11 cellular contexts compared by ENCODE assay signal in the genomic region with DNA sequence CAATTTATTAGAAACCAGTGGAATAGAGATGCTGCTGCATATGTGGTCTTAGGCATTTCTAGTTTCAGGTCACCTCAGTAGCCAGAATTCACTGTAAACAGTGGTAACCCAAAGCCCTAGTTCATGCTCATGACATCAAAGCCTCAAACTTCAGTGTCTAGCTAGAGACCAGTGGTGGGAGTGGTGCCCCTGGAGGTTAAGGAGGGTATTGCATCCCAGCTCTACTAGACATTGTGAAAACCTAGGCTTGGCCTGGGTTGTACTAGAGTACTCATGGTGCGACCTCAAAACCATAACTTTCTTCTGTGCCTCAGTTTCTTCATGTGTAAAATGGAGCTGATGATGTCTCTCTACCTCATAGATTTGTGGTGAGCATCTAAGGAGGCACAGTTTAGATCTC. TPM values are rescaled to one million over a fixed set of nuclear protein-coding genes. Genes with fewer than 3 reads are reported as not detected.
DNase-seq lines count a peak whose midpoint lies in the region; ATAC-seq, FAIRE-seq and TF ChIP-seq lines count a peak whose summit lies in the region.
"Had no signal": no experiment of that assay in that cellular context is flagged by ENCODE, and none has a peak within 500 bp of the region (broad histone marks: within the 10 kb centered on the region; RNA-seq: fewer than 3 reads in every experiment).

No MANE protein-coding gene starts in this region.

- H3K36me3 ChIP-seq in right lobe of liver (no peaks in the 10 kb centered on the region), HepG2 (replicated peaks in 1 of 2; ENCODE audit: control insufficient read depth in 1 of 2, insufficient read depth in 2 of 2, low read length in 2 of 2) (no peaks in the 10 kb centered on the region), transverse colon (no peaks in the 10 kb centered on the region)
- H3K36me3 ChIP-seq: pancreas had no signal

- TF ChIP-seq EP300 in HepG2 (IDR thresholded peaks at IDR 0.05; ENCODE audit: low read depth in 2 of 2, low read length in 2 of 2) = no peak
- no peak for TF ChIP-seq EP300 in HepG2 (CRISPR knock-in tag; IDR thresholded peaks at IDR 0.05; ENCODE audit: borderline replicate concordance)
- TF ChIP-seq EP300 in transverse colon (IDR thresholded peaks at IDR 0.05; ENCODE audit: low read depth) = no peak

- FAIRE-seq in HepG2 (lab: Jason Lieb, UNC) = no peak
- FAIRE-seq: pancreas had no signal

- TF ChIP-seq POLR2A in right lobe of liver (IDR thresholded peaks at IDR 0.05) (no peak), HepG2 (IDR thresholded peaks at IDR 0.05; ENCODE audit: insufficient read depth in 1 of 2, low read depth in 2 of 2, low read length in 2 of 2) (no peak), transverse colon (IDR thresholded peaks at IDR 0.05) (no peak)

- in situ Hi-C loops in HepG2 (cut with HindIII; ENCODE audit: extremely low pct_ligation_motif_present, low pct_unique_long_range_greater_than_20kb) (no loop called here), transverse colon (cut with MboI; ENCODE audit: low pct_ligation_motif_present in 1 of 4, low pct_unique_long_range_greater_than_20kb in 1 of 4, low sequenced_read_pairs in 3 of 4) (no loop called here)

- H3K4me2 ChIP-seq in HepG2 (ENCODE audit: low read depth, low read length) = no peak overlapping the region

- H3K27me3 ChIP-seq in right lobe of liver = no peaks in the 10 kb centered on the region
- H3K27me3 ChIP-seq in HepG2 (ENCODE audit: control insufficient read depth in 1 of 2, insufficient read depth in 2 of 2, low read length in 2 of 2) = peaks cover 6 to 30% of the 10 kb centered on the region in 2 experiments; a peak in 3 of 5 replicates
- no peaks in the 10 kb centered on the region for H3K27me3 ChIP-seq in transverse colon
- H3K27me3 ChIP-seq: pancreas had no signal

- H3K9ac ChIP-seq in HepG2 (ENCODE audit: insufficient read depth, low read depth, low read length) = no peak overlapping the region

- ATAC-seq in right lobe of liver (no peak), HepG2 (no peak), GM19467 (IDR thresholded peaks at IDR 0.05; ENCODE audit: unreplicated experiment) (no peak)
- ATAC-seq: pancreas; stimulated activated effector memory CD8-positive, alpha-beta T cell treated with anti-CD3 and anti-CD28 coated beads, Interleukin-12 subunit alpha, Interleukin-12 subunit beta, amount 100 ng/mL, for 72 hours had no signal

- H2AFZ ChIP-seq in HepG2 (ENCODE audit: low read length) = no peak overlapping the region

- H3K4me1 ChIP-seq in right lobe of liver (no peaks in the 10 kb centered on the region), HepG2 (ENCODE audit: insufficient read depth, low read length) (no peaks in the 10 kb centered on the region), transverse colon (peaks cover 33 to 49% (median 41%) of the 10 kb centered on the region in 4 donors)
- H3K4me1 ChIP-seq: pancreas had no signal

- TF ChIP-seq CTCF in right lobe of liver (IDR thresholded peaks at IDR 0.05) (peak; percentile 9 to 25 (median 14)), HepG2 (CRISPR knock-in tag; IDR thresholded peaks at IDR 0.05) (no peak), fibroblast of pulmonary artery (IDR thresholded peaks at IDR 0.05; ENCODE audit: low read length, missing control alignments) (peak; percentile 80), transverse colon (IDR thresholded peaks at IDR 0.05) (peak in 4 of 5 experiments; percentile 31 to 45 (median 34))

- POLR2A ChIA-PET in HepG2 (lab: Yijun Ruan, JAX) = no interaction called here

- no TSS peak for BruUV-seq in HepG2 (replicated peaks; lab: Mats Ljungman, UMichigan)

- H3K27ac ChIP-seq in right lobe of liver (no peak overlapping the region), HepG2 (ENCODE audit: extremely low read length, insufficient read depth, low read length) (no peak overlapping the region), transverse colon (peak overlapping the region; percentile 71 to 91 (median 82))
- H3K27ac ChIP-seq: pancreas had no signal

- TF ChIP-seq RAD21 in HepG2 (CRISPR knock-in tag; IDR thresholded peaks at IDR 0.05) = no peak

- H3K9me3 ChIP-seq in right lobe of liver (no peaks in the 10 kb centered on the region), HepG2 (ENCODE audit: low read length) (peaks cover 15% of the 10 kb centered on the region), transverse colon (no peaks in the 10 kb centered on the region)
- H3K9me3 ChIP-seq: pancreas had no signal

- DNase-seq in right lobe of liver (no peak), HepG2 (ENCODE audit: low spot score) (no peak), OCI-M1 (lab: John Stamatoyannopoulos, UW) (peak; percentile 37), fibroblast of pulmonary artery (ENCODE audit: low read depth) (peak; percentile 38), transverse colon (no peak), NCI-H2171 (lab: John Stamatoyannopoulos, UW) (no peak)
- DNase-seq in effector CD8-positive, alpha-beta T cell (lab: John Stamatoyannopoulos, UW) = no peak
- DNase-seq: GF-D8 had no signal

- intact Hi-C loops in right lobe of liver (cut with DNase I) (no loop called here), HepG2 (cut with micrococcal nuclease; ENCODE audit: unreplicated experiment) (no loop called here), transverse colon (cut with DNase I; ENCODE audit: low total_unique reads) (no loop called here)

- H3K4me3 ChIP-seq in right lobe of liver (no peak overlapping the region), HepG2 (replicated peaks in 1 of 3; ENCODE audit: insufficient read depth in 1 of 3, low read depth in 2 of 3, low read length in 3 of 3) (no peak overlapping the region), fibroblast of pulmonary artery (replicated peaks; ENCODE audit: low read depth, low read length) (no peak overlapping the region), transverse colon (no peak overlapping the region)
- H3K4me3 ChIP-seq: pancreas had no signal

- whole genome bisulfite sequencing in right lobe of liver (ENCODE audit: insufficient coverage, low coverage, low lambda C conversion rate, missing lambda C conversion rate) = no CpG with 5 or more reads among the region's 1 CpG
- 0% methylated on average over 1 of the region's 1 CpG for WGBS in HepG2 (ENCODE audit: low lambda C conversion rate)
- WGBS in transverse colon (ENCODE audit: low coverage in 1 of 2), 2 donors = 88% methylated on average over 1 of the region's 1 CpG; no CpG with 5 or more reads in 1 of the 2 donors

- no peaks in the 10 kb centered on the region for H4K20me1 ChIP-seq in HepG2 (ENCODE audit: insufficient read depth, low read length)

- CTCF ChIA-PET in HepG2 (lab: Yijun Ruan, JAX; ENCODE audit: low intra/inter-chr PET ratio, low total read pairs) = no interaction called here

- no peaks in the 10 kb centered on the region for H3K79me2 ChIP-seq in HepG2 (ENCODE audit: insufficient read depth, low read length)

TF ChIP-seq in HepG2, 621 proteins besides CTCF, POLR2A, EP300 and RAD21:
- TF ChIP-seq, protein P1, sequence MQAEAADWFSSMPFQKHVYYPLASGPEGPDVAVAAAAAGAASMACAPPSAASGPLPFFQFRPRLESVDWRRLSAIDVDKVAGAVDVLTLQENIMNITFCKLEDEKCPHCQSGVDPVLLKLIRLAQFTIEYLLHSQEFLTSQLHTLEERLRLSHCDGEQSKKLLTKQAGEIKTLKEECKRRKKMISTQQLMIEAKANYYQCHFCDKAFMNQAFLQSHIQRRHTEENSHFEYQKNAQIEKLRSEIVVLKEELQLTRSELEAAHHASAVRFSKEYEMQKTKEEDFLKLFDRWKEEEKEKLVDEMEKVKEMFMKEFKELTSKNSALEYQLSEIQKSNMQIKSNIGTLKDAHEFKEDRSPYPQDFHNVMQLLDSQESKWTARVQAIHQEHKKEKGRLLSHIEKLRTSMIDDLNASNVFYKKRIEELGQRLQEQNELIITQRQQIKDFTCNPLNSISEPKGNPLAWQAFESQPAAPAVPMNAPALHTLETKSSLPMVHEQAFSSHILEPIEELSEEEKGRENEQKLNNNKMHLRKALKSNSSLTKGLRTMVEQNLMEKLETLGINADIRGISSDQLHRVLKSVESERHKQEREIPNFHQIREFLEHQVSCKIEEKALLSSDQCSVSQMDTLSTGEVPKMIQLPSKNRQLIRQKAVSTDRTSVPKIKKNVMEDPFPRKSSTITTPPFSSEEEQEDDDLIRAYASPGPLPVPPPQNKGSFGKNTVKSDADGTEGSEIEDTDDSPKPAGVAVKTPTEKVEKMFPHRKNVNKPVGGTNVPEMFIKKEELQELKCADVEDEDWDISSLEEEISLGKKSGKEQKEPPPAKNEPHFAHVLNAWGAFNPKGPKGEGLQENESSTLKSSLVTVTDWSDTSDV (CRISPR knock-in tag; IDR thresholded peaks at IDR 0.05) = no peak
- no peak for TF ChIP-seq NR2F2 (IDR thresholded peaks at IDR 0.05; ENCODE audit: borderline replicate concordance, low read depth)

RNA-seq across cellular contexts. Expression of a gene that starts 18.8 kb away (rescaled TPM):
- total RNA-seq in right lobe of liver (10 to 100 TPM in 2 of 6 experiments, 1 to 10 TPM in 4; 1.5 to 17.0 (median 7.7) TPM), HepG2 (2016; rRNA removed; fragmentation: Illumina TruSeq; extraction: Trizol) (not detected in 2 replicates), transverse colon (10 to 100 TPM in 2 of 4 donors, 1 to 10 TPM in 2; 7.1 to 69.3 (median 16.1) TPM)
- not detected in 2 replicates for total RNA-seq in HepG2 (2016; cell fraction: cytosol; rRNA removed; fragmentation: Illumina TruSeq; extraction: Trizol; ENCODE audit: low read depth)
- total RNA-seq in HepG2 (2016; cell fraction: insoluble cytoplasmic fraction; rRNA removed; fragmentation: Illumina TruSeq; extraction: Trizol) = not detected in 2 replicates
- not detected in 2 replicates for total RNA-seq in HepG2 (2016; cell fraction: membrane; rRNA removed; fragmentation: Illumina TruSeq; extraction: Trizol)
- not detected in 2 replicates for total RNA-seq in HepG2 (2016; cell fraction: nucleus; rRNA removed; fragmentation: Illumina TruSeq; extraction: Trizol)
- under 0.01 TPM in 1 of 2 replicates, not detected in the other for polyA plus RNA-seq in HepG2 (2011; rRNA removed)
- under 0.01 TPM in 1 of 2 replicates, not detected in the other for polyA plus RNA-seq in HepG2 (2011; cell fraction: cytosol; rRNA removed)
- polyA plus RNA-seq in HepG2 (2011; cell fraction: nucleus; rRNA removed) = 0.07 and 0.08 TPM in 2 replicates
- polyA plus RNA-seq in HepG2 (2012) = not detected in 2 replicates
- not detected in 2 replicates for polyA plus RNA-seq in HepG2 (2016; cell fraction: cytosol; fragmentation: Illumina TruSeq; extraction: Trizol; ENCODE audit: low read depth)
- polyA plus RNA-seq in HepG2 (2016; cell fraction: insoluble cytoplasmic fraction; fragmentation: Illumina TruSeq; extraction: Trizol; ENCODE audit: low read depth) = not detected in 2 replicates
- polyA plus RNA-seq in HepG2 (2016; cell fraction: membrane; fragmentation: Illumina TruSeq; extraction: Trizol; ENCODE audit: low read depth) = not detected in 2 replicates
- polyA plus RNA-seq in HepG2 (2016; cell fraction: nucleus; fragmentation: Illumina TruSeq; extraction: Trizol; ENCODE audit: insufficient read depth, low read depth) = 0.19 TPM in 1 of 2 replicates, not detected in the other
- polyA minus RNA-seq in HepG2 (2011; rRNA and poly(A)+ RNA removed; ENCODE audit: low replicate concordance) = 0.04 and 20.3 TPM in 2 replicates
- polyA minus RNA-seq in HepG2 (2011; cell fraction: cytosol; rRNA and poly(A)+ RNA removed) = 0.20 TPM in 1 of 2 replicates, not detected in the other
- not detected in 2 replicates for polyA minus RNA-seq in HepG2 (2011; cell fraction: nucleus; rRNA and poly(A)+ RNA removed)

Comparison
In these comparisons a context has a peak if more than half of its experiments do, and no peak if none do; other contexts are left out.
1. DNase-seq: peak in OCI-M1 (single experiment) and fibroblast of pulmonary artery (single experiment); none in right lobe of liver (0 of 3), HepG2 (single experiment), transverse colon (single experiment), effector CD8-positive, alpha-beta T cell (single experiment) and NCI-H2171 (single experiment).
2. H3K27ac ChIP-seq: peak in transverse colon (4 of 4); none in right lobe of liver (0 of 3) and HepG2 (single experiment).